Comparison of ENCODE assay signal across 8 cellular contexts in the genomic region with DNA sequence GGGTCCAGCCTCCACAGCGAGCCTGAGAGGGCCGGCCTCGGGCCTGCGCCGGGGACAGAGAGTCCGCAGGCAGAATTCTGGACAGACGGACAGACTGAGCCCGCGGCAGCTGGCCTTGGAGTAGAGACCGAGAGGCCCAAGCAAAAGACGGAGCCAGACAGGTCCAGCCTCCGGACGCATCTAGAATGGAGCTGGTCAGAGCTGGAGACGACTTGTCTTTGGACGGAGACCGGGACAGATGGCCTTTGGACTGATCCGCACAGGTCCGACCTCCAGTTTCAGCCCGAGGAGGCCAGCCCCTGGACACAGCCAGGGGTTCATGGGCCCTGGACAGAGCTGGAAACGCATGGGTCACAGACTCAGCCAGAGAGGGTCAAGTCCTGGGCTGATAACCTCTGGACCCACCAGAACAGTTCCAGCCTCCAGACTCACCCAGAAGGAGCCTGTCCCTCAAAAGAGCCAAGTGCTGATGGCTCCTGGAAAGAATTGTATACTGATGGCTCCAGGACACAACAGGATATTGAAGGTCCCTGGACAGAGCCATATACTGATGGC. TPM values are rescaled to one million over a fixed set of nuclear protein-coding genes. Genes with fewer than 3 reads are reported as not detected.
DNase-seq lines count a peak whose midpoint lies in the region; ATAC-seq and TF ChIP-seq lines count a peak whose summit lies in the region.

No MANE protein-coding gene starts in this region.

- peaks cover 18% of the 10 kb centered on the region for H3K36me3 Mint-ChIP-seq in HFFc6 (ENCODE audit: low read depth)

- H3K4me3 ChIP-seq in AG04450 (ENCODE audit: low read depth, low read length): peak overlapping the region; percentile 89

- no peaks in the 10 kb centered on the region for H3K9me3 ChIP-seq in AG04450 (ENCODE audit: control insufficient read depth, insufficient read depth, low read length)

- POLR2A ChIA-PET in AG04450 (lab: Yijun Ruan, JAX): interaction anchor here (0.5 to 2.3 kb wide), 9 partner anchors 27 to 77 kb away, joined by 3 to 20 read pairs (median 7); a partner anchor contains a TSS

- H3K4me1 Mint-ChIP-seq in HFFc6 (ENCODE audit: low read depth): peaks cover 64% of the 10 kb centered on the region

- H3K27ac Mint-ChIP-seq in HFFc6: peak overlapping the region; percentile 94

- ATAC-seq in GM19328 (IDR thresholded peaks at IDR 0.05; ENCODE audit: unreplicated experiment): no peak
- ATAC-seq in HG03442 (IDR thresholded peaks at IDR 0.05; ENCODE audit: unreplicated experiment): no peak
- ATAC-seq in GM18511 (IDR thresholded peaks at IDR 0.05; ENCODE audit: unreplicated experiment): no peak

- DNase-seq in AG04450 (ENCODE audit: low read depth, low spot score) (no peak), HFFc6 (peak; percentile 51), amniotic epithelial cell (ENCODE audit: low read depth) (peak; percentile 52), kidney glomerular epithelial cell (lab: John Stamatoyannopoulos, UW) (peak; percentile 8)

- peak overlapping the region; percentile 97 for H3K4me3 Mint-ChIP-seq in HFFc6

- peaks cover 3% of the 10 kb centered on the region for H3K27me3 Mint-ChIP-seq in HFFc6 (ENCODE audit: insufficient read depth)

- peak overlapping the region; percentile 83 for H3K27ac ChIP-seq in AG04450 (ENCODE audit: low read depth, low read length)
- H3K27ac ChIP-seq in temporal lobe (ENCODE audit: low read depth, low read length): peak overlapping the region; percentile 79

- H3K9me3 Mint-ChIP-seq in HFFc6: no peaks in the 10 kb centered on the region

- CTCF ChIA-PET in AG04450 (lab: Charles Lee): interaction anchor here (1.1 to 2.1 kb wide), 2 partner anchors 61 to 83 kb away, joined by 3 to 5 read pairs; a partner anchor contains a TSS

- TF ChIP-seq CTCF in AG04450 (IDR thresholded peaks at IDR 0.05; ENCODE audit: low read depth, low read length) (no peak), HFFc6 (IDR thresholded peaks at IDR 0.05) (no peak)

- H3K27me3 ChIP-seq in AG04450 (ENCODE audit: control insufficient read depth, insufficient read depth, low read length): no peaks in the 10 kb centered on the region

RNA-seq across cellular contexts. Expression of a gene that starts 0.5 kb away (rescaled TPM):
- 8.9 and 11.6 TPM in 2 replicates for polyA plus RNA-seq in AG04450 (2011; rRNA removed)
- polyA minus RNA-seq in AG04450 (2011; rRNA and poly(A)+ RNA removed): 12.7 and 17.0 TPM in 2 replicates
- total RNA-seq in HFFc6 (2021; fragmentation: NEBNext Ultra II Directional; extraction: Animal tissue kit (Norgen Biotek cat#: 25700)): 10 to 100 TPM in 4 of 6 experiments, 1 to 10 TPM in 2; 9.2 to 14.9 (median 10.5) TPM
- 7.4 TPM for total RNA-seq in temporal lobe

RNA-seq across cellular contexts. Expression of a gene that starts 0.7 kb away (rescaled TPM):
- 16.0 and 20.2 TPM in 2 replicates for polyA plus RNA-seq in AG04450 (2011; rRNA removed)
- 18.9 and 20.5 TPM in 2 replicates for polyA minus RNA-seq in AG04450 (2011; rRNA and poly(A)+ RNA removed)
- 10 to 100 TPM; 19.8 to 28.6 (median 23.6) TPM for total RNA-seq in HFFc6 (2021; fragmentation: NEBNext Ultra II Directional; extraction: Animal tissue kit (Norgen Biotek cat#: 25700))
- 28.8 TPM for total RNA-seq in temporal lobe

RNA-seq across cellular contexts. Expression of a gene that starts 27.0 kb away (rescaled TPM):
- 29.4 and 30.9 TPM in 2 replicates for polyA plus RNA-seq in AG04450 (2011; rRNA removed)
- polyA minus RNA-seq in AG04450 (2011; rRNA and poly(A)+ RNA removed): 25.0 and 30.6 TPM in 2 replicates
- 10 to 100 TPM; 49.1 to 58.3 (median 53.6) TPM for total RNA-seq in HFFc6 (2021; fragmentation: NEBNext Ultra II Directional; extraction: Animal tissue kit (Norgen Biotek cat#: 25700))
- 31.2 TPM for total RNA-seq in temporal lobe

RNA-seq across cellular contexts. Expression of a gene that starts 32.9 kb away (rescaled TPM):
- 2.9 and 4.5 TPM in 2 replicates for polyA plus RNA-seq in AG04450 (2011; rRNA removed)
- 5.5 and 7.5 TPM in 2 replicates for polyA minus RNA-seq in AG04450 (2011; rRNA and poly(A)+ RNA removed)
- total RNA-seq in HFFc6 (2021; fragmentation: NEBNext Ultra II Directional; extraction: Animal tissue kit (Norgen Biotek cat#: 25700)): 1 to 10 TPM; 6.7 to 8.5 (median 7.5) TPM
- total RNA-seq in temporal lobe: 0.74 TPM

RNA-seq across cellular contexts. Expression of a gene that starts 33.6 kb away (rescaled TPM):
- polyA plus RNA-seq in AG04450 (2011; rRNA removed): 126 and 133 TPM in 2 replicates
- polyA minus RNA-seq in AG04450 (2011; rRNA and poly(A)+ RNA removed): 229 and 285 TPM in 2 replicates
- total RNA-seq in HFFc6 (2021; fragmentation: NEBNext Ultra II Directional; extraction: Animal tissue kit (Norgen Biotek cat#: 25700)): 100 to 1,000 TPM in 4 of 6 experiments, 10 to 100 TPM in 2; 87.8 to 120 (median 104) TPM
- 11.3 TPM for total RNA-seq in temporal lobe
